8 cellular contexts compared by ENCODE assay signal in the genomic region with DNA sequence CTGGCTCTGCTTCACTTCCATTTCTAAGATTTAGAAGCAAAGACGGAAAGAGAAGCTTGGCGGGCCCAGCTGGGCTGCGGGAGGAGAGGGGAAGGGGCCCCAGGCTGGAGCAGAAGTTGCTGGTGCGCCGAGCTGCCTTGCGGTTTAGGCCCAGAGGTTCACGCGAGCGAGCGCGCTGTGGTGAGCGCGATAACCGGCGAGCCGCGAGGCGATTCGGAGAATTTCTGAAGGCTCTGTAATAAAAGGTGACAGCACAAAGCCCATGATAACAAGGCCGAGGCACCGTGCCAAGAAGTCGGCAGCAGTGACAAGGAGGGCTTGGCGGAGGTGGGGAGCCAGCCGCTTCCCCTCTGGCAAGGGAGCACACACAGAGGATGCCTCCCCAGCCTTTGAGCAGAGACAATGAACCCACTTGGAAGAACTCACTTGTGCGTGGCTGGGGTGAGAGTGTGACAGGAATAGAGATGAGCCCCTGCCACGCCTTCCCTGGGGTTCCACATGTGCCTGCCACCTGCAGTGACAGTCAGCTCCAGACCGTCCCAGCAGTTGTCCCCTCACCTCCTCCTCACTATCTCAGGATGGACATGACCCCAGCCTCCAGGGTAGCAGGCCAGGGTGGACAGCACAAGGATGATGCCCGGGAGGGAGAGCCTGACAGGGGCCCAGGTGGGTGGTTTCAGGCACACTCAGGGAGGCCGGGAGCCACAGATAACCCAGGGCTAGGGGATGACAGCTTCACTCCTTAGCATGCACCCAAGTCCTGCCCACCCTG.
DNase-seq lines count a peak whose midpoint lies in the region; ATAC-seq and TF ChIP-seq lines count a peak whose summit lies in the region.

No MANE protein-coding gene starts in this region.

- H3K27ac ChIP-seq in lower lobe of right lung, result no peak overlapping the region

- intact Hi-C loops in lower lobe of right lung (cut with DNase I), result no loop called here

- H3K4me1 ChIP-seq in lower lobe of right lung, result peaks cover 24% of the 10 kb centered on the region

- peak in 1 of 2 donors; percentile 30 for ATAC-seq in lower lobe of right lung
- ATAC-seq in HG03439 (IDR thresholded peaks at IDR 0.05; ENCODE audit: unreplicated experiment), result no peak
- ATAC-seq in GM18861 (IDR thresholded peaks at IDR 0.05; ENCODE audit: unreplicated experiment), result no peak

- peaks cover 8% of the 10 kb centered on the region for H3K27me3 ChIP-seq in lower lobe of right lung (ENCODE audit: low read depth)

- in situ Hi-C loops in ACHN (cut with HindIII; ENCODE audit: low pct_ligation_motif_present, low pct_unique_long_range_greater_than_20kb, low sequenced_read_pairs), result no loop called here

- TF ChIP-seq CTCF in lower lobe of right lung (IDR thresholded peaks at IDR 0.05), result no peak

- no peaks in the 10 kb centered on the region for H3K36me3 ChIP-seq in lower lobe of right lung

- H3K4me3 ChIP-seq in lower lobe of right lung, result no peak overlapping the region

- DNase-seq in activated gamma-delta T cell treated with Interleukin-2 at 50 U/mL for 16 hours, result peak; percentile 56
- DNase-seq in activated gamma-delta T cell (lab: John Stamatoyannopoulos, UW), result no peak
- DNase-seq in activated T-cell treated with anti-CD3 and anti-CD28 coated beads, Interleukin-2, amount 50 U/mL, for 1 hour, result peak; percentile 57
- DNase-seq in lower lobe of right lung, result peak; percentile 59
- DNase-seq in ACHN, result no peak
- DNase-seq in dermis blood vessel endothelial cell, result no peak

- H3K9me3 ChIP-seq in lower lobe of right lung, result no peaks in the 10 kb centered on the region

Comparison
In these comparisons a context has a peak if more than half of its experiments do, and no peak if none do; other contexts are left out.
1. DNase-seq: peak in activated gamma-delta T cell treated with Interleukin-2 at 50 U/mL for 16 hours (single experiment), activated T-cell treated with anti-CD3 and anti-CD28 coated beads, Interleukin-2, amount 50 U/mL, for 1 hour (single experiment) and lower lobe of right lung (single experiment); none in activated gamma-delta T cell (single experiment), ACHN (single experiment) and dermis blood vessel endothelial cell (single experiment).